In the genomic region with DNA sequence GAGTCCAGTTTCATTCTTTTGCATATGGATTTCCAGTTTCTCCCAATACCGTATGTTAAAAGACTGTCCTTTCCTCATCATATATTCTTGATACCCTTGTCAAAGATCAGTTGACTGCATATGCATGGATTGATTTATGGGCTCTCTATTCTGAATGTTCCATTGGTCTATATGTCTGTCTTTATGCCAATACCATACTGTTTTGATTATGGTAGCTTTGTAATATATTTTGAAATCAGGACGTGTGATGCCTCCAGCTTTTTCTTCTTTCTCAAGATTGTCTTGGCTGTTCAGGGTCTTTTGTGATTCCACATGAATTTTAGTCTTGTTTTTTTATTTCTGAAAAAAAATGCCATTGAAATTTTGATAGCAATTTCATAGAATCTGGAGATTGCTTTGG, we compare ENCODE assay signal across 3 cellular contexts.
TF ChIP-seq lines count a peak whose summit lies in the region.

No MANE protein-coding gene starts in this region.

TF ChIP-seq in A549, 52 proteins besides CTCF, POLR2A, EP300 and RAD21 (continued from another document):
- no peak for TF ChIP-seq NPAS2 (CRISPR knock-in tag; IDR thresholded peaks at IDR 0.05; ENCODE audit: borderline replicate concordance)
- TF ChIP-seq, protein P1, sequence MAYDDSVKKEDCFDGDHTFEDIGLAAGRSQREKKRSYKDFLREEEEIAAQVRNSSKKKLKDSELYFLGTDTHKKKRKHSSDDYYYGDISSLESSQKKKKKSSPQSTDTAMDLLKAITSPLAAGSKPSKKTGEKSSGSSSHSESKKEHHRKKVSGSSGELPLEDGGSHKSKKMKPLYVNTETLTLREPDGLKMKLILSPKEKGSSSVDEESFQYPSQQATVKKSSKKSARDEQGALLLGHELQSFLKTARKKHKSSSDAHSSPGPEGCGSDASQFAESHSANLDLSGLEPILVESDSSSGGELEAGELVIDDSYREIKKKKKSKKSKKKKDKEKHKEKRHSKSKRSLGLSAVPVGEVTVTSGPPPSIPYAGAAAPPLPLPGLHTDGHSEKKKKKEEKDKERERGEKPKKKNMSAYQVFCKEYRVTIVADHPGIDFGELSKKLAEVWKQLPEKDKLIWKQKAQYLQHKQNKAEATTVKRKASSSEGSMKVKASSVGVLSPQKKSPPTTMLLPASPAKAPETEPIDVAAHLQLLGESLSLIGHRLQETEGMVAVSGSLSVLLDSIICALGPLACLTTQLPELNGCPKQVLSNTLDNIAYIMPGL (CRISPR knock-in tag; IDR thresholded peaks at IDR 0.05; ENCODE audit: borderline replicate concordance), result no peak
- peak; percentile 51; the same call in 1 of the 2 replicates for TF ChIP-seq HDAC2 (IDR thresholded peaks at IDR 0.05)

TF ChIP-seq in WTC11, 78 proteins besides CTCF, POLR2A, EP300 and RAD21 (continued from another document):
- TF ChIP-seq, protein P2, sequence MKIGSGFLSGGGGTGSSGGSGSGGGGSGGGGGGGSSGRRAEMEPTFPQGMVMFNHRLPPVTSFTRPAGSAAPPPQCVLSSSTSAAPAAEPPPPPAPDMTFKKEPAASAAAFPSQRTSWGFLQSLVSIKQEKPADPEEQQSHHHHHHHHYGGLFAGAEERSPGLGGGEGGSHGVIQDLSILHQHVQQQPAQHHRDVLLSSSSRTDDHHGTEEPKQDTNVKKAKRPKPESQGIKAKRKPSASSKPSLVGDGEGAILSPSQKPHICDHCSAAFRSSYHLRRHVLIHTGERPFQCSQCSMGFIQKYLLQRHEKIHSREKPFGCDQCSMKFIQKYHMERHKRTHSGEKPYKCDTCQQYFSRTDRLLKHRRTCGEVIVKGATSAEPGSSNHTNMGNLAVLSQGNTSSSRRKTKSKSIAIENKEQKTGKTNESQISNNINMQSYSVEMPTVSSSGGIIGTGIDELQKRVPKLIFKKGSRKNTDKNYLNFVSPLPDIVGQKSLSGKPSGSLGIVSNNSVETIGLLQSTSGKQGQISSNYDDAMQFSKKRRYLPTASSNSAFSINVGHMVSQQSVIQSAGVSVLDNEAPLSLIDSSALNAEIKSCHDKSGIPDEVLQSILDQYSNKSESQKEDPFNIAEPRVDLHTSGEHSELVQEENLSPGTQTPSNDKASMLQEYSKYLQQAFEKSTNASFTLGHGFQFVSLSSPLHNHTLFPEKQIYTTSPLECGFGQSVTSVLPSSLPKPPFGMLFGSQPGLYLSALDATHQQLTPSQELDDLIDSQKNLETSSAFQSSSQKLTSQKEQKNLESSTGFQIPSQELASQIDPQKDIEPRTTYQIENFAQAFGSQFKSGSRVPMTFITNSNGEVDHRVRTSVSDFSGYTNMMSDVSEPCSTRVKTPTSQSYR (CRISPR knock-in tag; IDR thresholded peaks at IDR 0.05), result no peak

TF ChIP-seq in K562, 482 proteins besides CTCF, POLR2A, EP300 and RAD21 (continued from another document):
- TF ChIP-seq, protein P3, sequence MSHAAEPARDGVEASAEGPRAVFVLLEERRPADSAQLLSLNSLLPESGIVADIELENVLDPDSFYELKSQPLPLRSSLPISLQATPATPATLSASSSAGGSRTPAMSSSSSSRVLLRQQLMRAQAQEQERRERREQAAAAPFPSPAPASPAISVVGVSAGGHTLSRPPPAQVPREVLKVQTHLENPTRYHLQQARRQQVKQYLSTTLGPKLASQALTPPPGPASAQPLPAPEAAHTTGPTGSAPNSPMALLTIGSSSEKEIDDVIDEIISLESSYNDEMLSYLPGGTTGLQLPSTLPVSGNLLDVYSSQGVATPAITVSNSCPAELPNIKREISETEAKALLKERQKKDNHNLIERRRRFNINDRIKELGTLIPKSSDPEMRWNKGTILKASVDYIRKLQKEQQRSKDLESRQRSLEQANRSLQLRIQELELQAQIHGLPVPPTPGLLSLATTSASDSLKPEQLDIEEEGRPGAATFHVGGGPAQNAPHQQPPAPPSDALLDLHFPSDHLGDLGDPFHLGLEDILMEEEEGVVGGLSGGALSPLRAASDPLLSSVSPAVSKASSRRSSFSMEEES (CRISPR knock-in tag; IDR thresholded peaks at IDR 0.05), result no peak
- TF ChIP-seq NR2F6 (CRISPR knock-in tag; IDR thresholded peaks at IDR 0.05) (no peak), ZNF146 (CRISPR knock-in tag; IDR thresholded peaks at IDR 0.05; ENCODE audit: unreplicated experiment) (no peak), MYNN (IDR thresholded peaks at IDR 0.05) (no peak), MYNN (CRISPR knock-in tag; IDR thresholded peaks at IDR 0.05) (no peak), ZKSCAN1 (IDR thresholded peaks at IDR 0.05; ENCODE audit: low read depth, low read length) (no peak), ZBTB1 (CRISPR knock-in tag; IDR thresholded peaks at IDR 0.05; ENCODE audit: borderline replicate concordance, low read depth) (no peak), MTA1 (IDR thresholded peaks at IDR 0.05; ENCODE audit: borderline replicate concordance) (no peak), U2AF1 (optimal IDR thresholded peaks at IDR 0.05; ENCODE audit: low read depth, low read length) (no peak), TRIM28 (IDR thresholded peaks at IDR 0.05) (0 out of 2 replicates have a peak, but pooled peaks have one; percentile 28), RBM25 (IDR thresholded peaks at IDR 0.05; ENCODE audit: low read depth, low read length, severe bottlenecking) (peak; percentile 88)
- TF ChIP-seq, protein P4, sequence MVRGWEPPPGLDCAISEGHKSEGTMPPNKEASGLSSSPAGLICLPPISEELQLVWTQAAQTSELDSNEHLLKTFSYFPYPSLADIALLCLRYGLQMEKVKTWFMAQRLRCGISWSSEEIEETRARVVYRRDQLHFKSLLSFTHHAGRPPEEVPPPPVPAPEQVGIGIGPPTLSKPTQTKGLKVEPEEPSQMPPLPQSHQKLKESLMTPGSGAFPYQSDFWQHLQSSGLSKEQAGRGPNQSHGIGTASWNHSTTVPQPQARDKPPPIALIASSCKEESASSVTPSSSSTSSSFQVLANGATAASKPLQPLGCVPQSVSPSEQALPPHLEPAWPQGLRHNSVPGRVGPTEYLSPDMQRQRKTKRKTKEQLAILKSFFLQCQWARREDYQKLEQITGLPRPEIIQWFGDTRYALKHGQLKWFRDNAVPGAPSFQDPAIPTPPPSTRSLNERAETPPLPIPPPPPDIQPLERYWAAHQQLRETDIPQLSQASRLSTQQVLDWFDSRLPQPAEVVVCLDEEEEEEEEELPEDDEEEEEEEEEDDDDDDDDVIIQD (CRISPR knock-in tag; IDR thresholded peaks at IDR 0.05), result no peak
- TF ChIP-seq, protein P5, sequence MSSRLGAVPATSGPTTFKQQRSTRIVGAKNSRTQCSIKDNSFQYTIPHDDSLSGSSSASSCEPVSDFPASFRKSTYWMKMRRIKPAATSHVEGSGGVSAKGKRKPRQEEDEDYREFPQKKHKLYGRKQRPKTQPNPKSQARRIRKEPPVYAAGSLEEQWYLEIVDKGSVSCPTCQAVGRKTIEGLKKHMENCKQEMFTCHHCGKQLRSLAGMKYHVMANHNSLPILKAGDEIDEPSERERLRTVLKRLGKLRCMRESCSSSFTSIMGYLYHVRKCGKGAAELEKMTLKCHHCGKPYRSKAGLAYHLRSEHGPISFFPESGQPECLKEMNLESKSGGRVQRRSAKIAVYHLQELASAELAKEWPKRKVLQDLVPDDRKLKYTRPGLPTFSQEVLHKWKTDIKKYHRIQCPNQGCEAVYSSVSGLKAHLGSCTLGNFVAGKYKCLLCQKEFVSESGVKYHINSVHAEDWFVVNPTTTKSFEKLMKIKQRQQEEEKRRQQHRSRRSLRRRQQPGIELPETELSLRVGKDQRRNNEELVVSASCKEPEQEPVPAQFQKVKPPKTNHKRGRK (tag; IDR thresholded peaks at IDR 0.05), result no peak
